Comparison of ENCODE assay signal across 16 cellular contexts in genomic region chr9:2781336-2781735, GRCh38.
DNase-seq lines count a peak whose midpoint lies in the region; ATAC-seq and TF ChIP-seq lines count a peak whose summit lies in the region.
"Had no signal": no experiment of that assay in that cellular context is flagged by ENCODE, and none has a peak within 500 bp of the region (broad histone marks: within the 10 kb centered on the region; RNA-seq: fewer than 3 reads in every experiment).

No MANE protein-coding gene starts in this region.

- H3K36me3 Mint-ChIP-seq in activated T-helper 17 cell treated with anti-CD3 and anti-CD28 coated beads, Interleukin-2, amount 50 U/mL, for 72 hours (ENCODE audit: low read depth) = peaks cover 96% of the 10 kb centered on the region

- ATAC-seq in GM18505 (IDR thresholded peaks at IDR 0.05; ENCODE audit: unreplicated experiment) = no peak
- no peak for ATAC-seq in activated T-helper 17 cell treated with anti-CD3 and anti-CD28 coated beads, Interleukin-2, amount 50 U/mL, for 72 hours (replicated peaks)
- ATAC-seq: GM12878, K562 had no signal

- peaks cover 4% of the 10 kb centered on the region for H3K4me1 ChIP-seq in adipocyte (ENCODE audit: control insufficient read depth, insufficient read depth, low read length)
- H3K4me1 ChIP-seq: Caco-2, HAP-1 had no signal

- H3K4me3 ChIP-seq in adipocyte (ENCODE audit: low read length) = no peak overlapping the region
- H3K4me3 ChIP-seq: GM12878, GM23248, HAP-1, K562 had no signal

- H3K4me1 Mint-ChIP-seq in activated T-helper 17 cell treated with anti-CD3 and anti-CD28 coated beads, Interleukin-2, amount 50 U/mL, for 72 hours = no peaks in the 10 kb centered on the region

- H3K27me3 ChIP-seq in adipocyte (replicated peaks; ENCODE audit: control insufficient read depth, insufficient read depth, low read length) = no peaks in the 10 kb centered on the region

- no peak overlapping the region for H3K9ac ChIP-seq in adipocyte (ENCODE audit: low read length)
- H3K9ac ChIP-seq: GM23248 had no signal

- no peak for TF ChIP-seq POLR2A in GM18505 (IDR thresholded peaks at IDR 0.05; ENCODE audit: borderline replicate concordance, extremely low read depth, insufficient read depth, insufficient read length)

- DNase-seq in EH (ENCODE audit: low read depth) = peak; percentile 50
- peak; percentile 34 for DNase-seq in adipocyte (ENCODE audit: low read depth)
- DNase-seq in fibroblast of peridontal ligament (ENCODE audit: extremely low read depth) = peak; percentile 23
- DNase-seq in dedifferentiated amniotic fluid mesenchymal stem cell (ENCODE audit: extremely low spot score) = no peak
- no peak for DNase-seq in NCI-H1048 (lab: John Stamatoyannopoulos, UW)
- DNase-seq: AML-193; Caco-2; CD4-positive, alpha-beta T cell; GDM1; GM23248; IMR-90 had no signal

- H3K27me3 Mint-ChIP-seq in activated T-helper 17 cell treated with anti-CD3 and anti-CD28 coated beads, Interleukin-2, amount 50 U/mL, for 72 hours = no peaks in the 10 kb centered on the region
- H3K27me3 Mint-ChIP-seq: CD4-positive, alpha-beta T cell had no signal

- no peak overlapping the region for H3K4me3 Mint-ChIP-seq in activated T-helper 17 cell treated with anti-CD3 and anti-CD28 coated beads, Interleukin-2, amount 50 U/mL, for 72 hours
- H3K4me3 Mint-ChIP-seq: CD4-positive, alpha-beta T cell had no signal

- H3K9me3 Mint-ChIP-seq in activated T-helper 17 cell treated with anti-CD3 and anti-CD28 coated beads, Interleukin-2, amount 50 U/mL, for 72 hours = peaks cover 3% of the 10 kb centered on the region

- H3K27ac Mint-ChIP-seq in activated T-helper 17 cell treated with anti-CD3 and anti-CD28 coated beads, Interleukin-2, amount 50 U/mL, for 72 hours = no peak overlapping the region
- H3K27ac Mint-ChIP-seq: CD4-positive, alpha-beta T cell had no signal

- H3K9me3 ChIP-seq in adipocyte (ENCODE audit: control insufficient read depth, low read length) = peaks cover 6% of the 10 kb centered on the region
- H3K9me3 ChIP-seq: Caco-2 had no signal

- peaks cover 58% of the 10 kb centered on the region for H3K36me3 ChIP-seq in adipocyte (ENCODE audit: control insufficient read depth, insufficient read depth, low read length, severe bottlenecking)

Comparison
In these comparisons a context has a peak if more than half of its experiments do, and no peak if none do; other contexts are left out.
1. DNase-seq: peak in EH (single experiment), adipocyte (single experiment) and fibroblast of peridontal ligament (single experiment); none in dedifferentiated amniotic fluid mesenchymal stem cell (single experiment) and NCI-H1048 (single experiment).